In genomic region chr5:108567429-108567828, GRCh38 we compare ENCODE assay signal across 30 cellular contexts.
"Had no signal": no experiment of that assay in that cellular context is flagged by ENCODE, and none has a peak within 500 bp of the region (broad histone marks: within the 10 kb centered on the region; RNA-seq: fewer than 3 reads in every experiment).

No MANE protein-coding gene starts in this region.

- H3K9me3 ChIP-seq: heart left ventricle, lower lobe of right lung, neutrophil, psoas muscle, sigmoid colon, tibial nerve, uterus had no signal

- H2AFZ ChIP-seq: neural progenitor cell, parathyroid adenoma had no signal

- ATAC-seq: lower lobe of right lung; natural killer cell; psoas muscle; stimulated activated memory B cell treated with anti-CD40 and anti-IgM and Interleukin-4, amounts not matched to agents 10 μg/mL and 1 μg/mL and 100 μg/mL, for 72 hours; stimulated activated naive CD8-positive, alpha-beta T cell treated with anti-CD3 and anti-CD28 coated beads, Interleukin-15, amount 100 ng/mL, for 72 hours had no signal

- H3K36me3 Mint-ChIP-seq: immature natural killer cell; mesothelial cell of epicardium; naive B cell; natural killer cell; neural progenitor cell; stimulated activated memory B cell treated with anti-CD40 and anti-IgM and Interleukin-4, amounts not matched to agents 10 μg/mL and 1 μg/mL and 100 μg/mL, for 72 hours; type B pancreatic cell had no signal

- H3K36me3 ChIP-seq: heart left ventricle, lower lobe of right lung, neural progenitor cell, neutrophil, sigmoid colon, tibial nerve, uterus had no signal

- H3K9ac ChIP-seq: neural progenitor cell, parathyroid adenoma had no signal

- H3K4me3 ChIP-seq: heart left ventricle, lower lobe of right lung, neural progenitor cell, psoas muscle, sigmoid colon, tibial nerve, uterus had no signal

- H3K27ac Mint-ChIP-seq: immature natural killer cell; mesothelial cell of epicardium; naive B cell; natural killer cell; nephron progenitor cell; neural progenitor cell; stimulated activated memory B cell treated with anti-CD40 and anti-IgM and Interleukin-4, amounts not matched to agents 10 μg/mL and 1 μg/mL and 100 μg/mL, for 72 hours; stimulated activated naive CD8-positive, alpha-beta T cell treated with anti-CD3 and anti-CD28 coated beads, Interleukin-15, amount 100 ng/mL, for 72 hours; type B pancreatic cell had no signal

- H3K4me1 ChIP-seq: heart left ventricle, lower lobe of right lung, neural progenitor cell, parathyroid adenoma, psoas muscle, sigmoid colon, tibial nerve, uterus had no signal

- H3K27me3 ChIP-seq: heart left ventricle, neural progenitor cell, neutrophil, sigmoid colon, tibial nerve, uterus had no signal

- H3K79me2 ChIP-seq: parathyroid adenoma had no signal

- H3K4me2 ChIP-seq: neural progenitor cell had no signal

- H3K4me1 Mint-ChIP-seq: immature natural killer cell; mesothelial cell of epicardium; naive B cell; natural killer cell; nephron progenitor cell; stimulated activated memory B cell treated with anti-CD40 and anti-IgM and Interleukin-4, amounts not matched to agents 10 μg/mL and 1 μg/mL and 100 μg/mL, for 72 hours; stimulated activated naive CD8-positive, alpha-beta T cell treated with anti-CD3 and anti-CD28 coated beads, Interleukin-15, amount 100 ng/mL, for 72 hours had no signal

- H3K9me3 Mint-ChIP-seq: immature natural killer cell; natural killer cell; neural progenitor cell; stimulated activated memory B cell treated with anti-CD40 and anti-IgM and Interleukin-4, amounts not matched to agents 10 μg/mL and 1 μg/mL and 100 μg/mL, for 72 hours; type B pancreatic cell had no signal

- DNase-seq: hypothalamus; immature natural killer cell; kidney; lower lobe of right lung; mammary epithelial cell; mesenchymal stem cell; naive B cell; natural killer cell; nephron progenitor cell; occipital lobe; psoas muscle; sigmoid colon; small intestine; stimulated activated CD4-positive, alpha-beta T cell treated with anti-CD3 and anti-CD28 coated beads, Interleukin-1b, Interleukin-23, amount 100 ng/mL, for 48 hours; stimulated activated CD4-positive, alpha-beta T cell treated with anti-CD3 and anti-CD28 coated beads, Interleukin-2, amount 100 ng/mL, for 48 hours; stimulated activated CD4-positive, alpha-beta T cell treated with anti-CD3 and anti-CD28 coated beads, Interleukin-4, amount 100 ng/mL, for 4 hours; stimulated activated CD8-positive, alpha-beta memory T cell treated with anti-CD3 and anti-CD28 coated beads, Interleukin-4, amount 100 ng/mL, for 48 hours; stimulated activated naive CD4-positive, alpha-beta T cell treated with Interleukin-2 at 50 U/mL for 16 hours; stimulated activated naive CD8-positive, alpha-beta T cell treated with anti-CD3 and anti-CD28 coated beads, Interleukin-15, amount 100 ng/mL, for 72 hours; substantia nigra; uterus had no signal

- H3K4me3 Mint-ChIP-seq: immature natural killer cell; mesothelial cell of epicardium; naive B cell; natural killer cell; nephron progenitor cell; neural progenitor cell; stimulated activated memory B cell treated with anti-CD40 and anti-IgM and Interleukin-4, amounts not matched to agents 10 μg/mL and 1 μg/mL and 100 μg/mL, for 72 hours; stimulated activated naive CD8-positive, alpha-beta T cell treated with anti-CD3 and anti-CD28 coated beads, Interleukin-15, amount 100 ng/mL, for 72 hours; type B pancreatic cell had no signal

- H3K27ac ChIP-seq: lower lobe of right lung, neural progenitor cell, neutrophil, parathyroid adenoma, psoas muscle, sigmoid colon, tibial nerve, uterus had no signal

- FAIRE-seq: islet of Langerhans, kidney, small intestine had no signal
